Comparison of ENCODE assay signal across 9 cellular contexts in genomic region chr3:114213262-114213668, GRCh38. TPM values are rescaled to one million over a fixed set of nuclear protein-coding genes. Genes with fewer than 3 reads are reported as not detected.
DNase-seq lines count a peak whose midpoint lies in the region; ATAC-seq and TF ChIP-seq lines count a peak whose summit lies in the region.
"Had no signal": no experiment of that assay in that cellular context is flagged by ENCODE, and none has a peak within 500 bp of the region (broad histone marks: within the 10 kb centered on the region; RNA-seq: fewer than 3 reads in every experiment).

No MANE protein-coding gene starts in this region.

- in situ Hi-C loops in Caki2 (cut with HindIII; ENCODE audit: low pct_unique_long_range_greater_than_20kb, low sequenced_read_pairs) = no loop called here

- no peak for TF ChIP-seq CTCF in fibroblast of the aortic adventitia (IDR thresholded peaks at IDR 0.05; ENCODE audit: insufficient read depth, low read length)

- ATAC-seq in GM21423 (IDR thresholded peaks at IDR 0.05; ENCODE audit: unreplicated experiment) = peak; percentile 2
- ATAC-seq in left lobe of liver = no peak

- peak; percentile 76 for DNase-seq in Caki2 (ENCODE audit: low read depth)
- peak; percentile 11 for DNase-seq in HK-2 (ENCODE audit: unreplicated experiment)
- peak; percentile 64 for DNase-seq in fibroblast of the aortic adventitia (ENCODE audit: low read depth)
- no peak for DNase-seq in occipital lobe (lab: John Stamatoyannopoulos, UW)
- DNase-seq in SW 1271 (lab: John Stamatoyannopoulos, UW) = no peak
- DNase-seq in NCI-H1417 treated with DMSO at 0.1 percent for 48 hours (lab: John Stamatoyannopoulos, UW) = no peak
- no peak for DNase-seq in left lobe of liver (ENCODE audit: low spot score)
- DNase-seq: NCI-H1105 had no signal

- H3K4me3 ChIP-seq in fibroblast of the aortic adventitia (ENCODE audit: low read depth, low read length) = peak overlapping the region; percentile 16

RNA-seq across cellular contexts. Expression of gene ZNF80, which starts 24.1 kb away (rescaled TPM):
- not detected in 2 replicates for total RNA-seq in Caki2 (2014; rRNA removed; shearing (Covaris generic); ENCODE audit: low replicate concordance)
- total RNA-seq in fibroblast of the aortic adventitia (ENCODE audit: low replicate concordance) (not detected in 2 replicates), occipital lobe (not detected), left lobe of liver (not detected)

RNA-seq across cellular contexts. Expression of gene DRD3, which starts 34.4 kb away (rescaled TPM):
- total RNA-seq in Caki2 (2014; rRNA removed; shearing (Covaris generic); ENCODE audit: low replicate concordance) = not detected in 2 replicates
- total RNA-seq in fibroblast of the aortic adventitia (ENCODE audit: low replicate concordance) (not detected in 2 replicates), occipital lobe (not detected), left lobe of liver (not detected)

Comparison
In these comparisons a context has a peak if more than half of its experiments do, and no peak if none do; other contexts are left out.
1. DNase-seq: peak in Caki2 (single experiment), HK-2 (single experiment) and fibroblast of the aortic adventitia (single experiment); none in occipital lobe (single experiment), SW 1271 (0 of 2), NCI-H1417 treated with DMSO at 0.1 percent for 48 hours (single experiment) and left lobe of liver (single experiment).